12 cellular contexts compared by ENCODE assay signal in genomic region chr3:160482796-160483195, GRCh38. TPM values are rescaled to one million over a fixed set of nuclear protein-coding genes. Genes with fewer than 3 reads are reported as not detected.
A peak's percentile ranks its signal among the peaks of the same experiment; 100 is the strongest.
DNase-seq lines count a peak whose midpoint lies in the region; TF ChIP-seq lines count a peak whose summit lies in the region.
"Had no signal": no experiment of that assay in that cellular context is flagged by ENCODE, and none has a peak within 500 bp of the region (broad histone marks: within the 10 kb centered on the region; RNA-seq: fewer than 3 reads in every experiment).

No MANE protein-coding gene starts in this region.

- peaks cover 5% of the 10 kb centered on the region for H3K4me1 Mint-ChIP-seq in nephron
- H3K4me1 Mint-ChIP-seq in activated CD4-positive, alpha-beta T cell treated with anti-CD3 and anti-CD28 coated beads, Interleukin-2, amount 10 ng/mL, durations not matched to agents 7 days and 5 days, result peaks cover 9% of the 10 kb centered on the region

- TF ChIP-seq CTCF in dorsolateral prefrontal cortex (IDR thresholded peaks at IDR 0.05 in 54 of 56, conservative IDR thresholded peaks at IDR 0.05 in 2 of 56; ENCODE audit: low read depth in 1 of 56, partially characterized antibody in 56 of 56) (no peak), nephron (IDR thresholded peaks at IDR 0.05; ENCODE audit: unreplicated experiment in 3 of 3) (no peak), breast epithelium (IDR thresholded peaks at IDR 0.05) (no peak)

- H3K4me3 ChIP-seq in dorsolateral prefrontal cortex, result peak overlapping the region in 16 of 59 donors; percentile 46 to 68 (median 57)
- no peak overlapping the region for H3K4me3 ChIP-seq in breast epithelium
- H3K4me3 ChIP-seq: BLaER1 treated with 17β-estradiol and CSF1 and Interleukin-3, amounts not matched to agents 10 nM and 100 nM had no signal

- no peaks in the 10 kb centered on the region for H3K27me3 ChIP-seq in dorsolateral prefrontal cortex
- H3K27me3 ChIP-seq in breast epithelium, result no peaks in the 10 kb centered on the region
- H3K27me3 ChIP-seq: BLaER1 treated with 17β-estradiol and CSF1 and Interleukin-3, amounts not matched to agents 10 nM and 100 nM had no signal

- POLR2A ChIA-PET in activated CD4-positive, alpha-beta T cell treated with anti-CD3 and anti-CD28 coated beads, Interleukin-2, amount 10 ng/mL, durations not matched to agents 7 days and 5 days (lab: Charles Lee), result no interaction called here

- H3K27ac ChIP-seq in dorsolateral prefrontal cortex, result peak overlapping the region in 35 of 59 donors; percentile 3 to 86 (median 66)
- no peak overlapping the region for H3K27ac ChIP-seq in breast epithelium
- H3K27ac ChIP-seq: BLaER1 treated with 17β-estradiol and CSF1 and Interleukin-3, amounts not matched to agents 10 nM and 100 nM had no signal

- H3K36me3 ChIP-seq in breast epithelium, result no peaks in the 10 kb centered on the region
- H3K36me3 ChIP-seq: BLaER1 treated with 17β-estradiol and CSF1 and Interleukin-3, amounts not matched to agents 10 nM and 100 nM had no signal

- H3K4me3 Mint-ChIP-seq in nephron, result no peak overlapping the region
- no peak overlapping the region for H3K4me3 Mint-ChIP-seq in activated CD4-positive, alpha-beta T cell treated with anti-CD3 and anti-CD28 coated beads, Interleukin-2, amount 10 ng/mL, durations not matched to agents 7 days and 5 days
- H3K4me3 Mint-ChIP-seq: B cell; CD8-positive, alpha-beta T cell; H9 had no signal

- H3K9me3 ChIP-seq in breast epithelium, result no peaks in the 10 kb centered on the region
- H3K9me3 ChIP-seq: BLaER1 treated with 17β-estradiol and CSF1 and Interleukin-3, amounts not matched to agents 10 nM and 100 nM had no signal

- DNase-seq in NCI-H2171 (lab: John Stamatoyannopoulos, UW) (peak; percentile 19), NCI-H524 (lab: John Stamatoyannopoulos, UW) (peak; percentile 19 to 73), dorsolateral prefrontal cortex (no peak), breast epithelium (ENCODE audit: low spot score in 2 of 2) (no peak), germinal center (ENCODE audit: low spot score) (no peak)
- no peak for DNase-seq in activated CD4-positive, alpha-beta T cell treated with anti-CD3 and anti-CD28 coated beads, Interleukin-2, amount 10 ng/mL, durations not matched to agents 7 days and 5 days
- DNase-seq: Calu3; CD8-positive, alpha-beta T cell; H9 had no signal

- no peaks in the 10 kb centered on the region for H3K36me3 Mint-ChIP-seq in nephron (ENCODE audit: low read depth)
- H3K36me3 Mint-ChIP-seq in activated CD4-positive, alpha-beta T cell treated with anti-CD3 and anti-CD28 coated beads, Interleukin-2, amount 10 ng/mL, durations not matched to agents 7 days and 5 days (ENCODE audit: low read depth), result no peaks in the 10 kb centered on the region
- H3K36me3 Mint-ChIP-seq: CD8-positive, alpha-beta T cell had no signal

- H3K27ac Mint-ChIP-seq in nephron, result peak overlapping the region in 2 of 3 experiments; percentile 2 to 9
- H3K27ac Mint-ChIP-seq in activated CD4-positive, alpha-beta T cell treated with anti-CD3 and anti-CD28 coated beads, Interleukin-2, amount 10 ng/mL, durations not matched to agents 7 days and 5 days, result no peak overlapping the region
- H3K27ac Mint-ChIP-seq: B cell; CD8-positive, alpha-beta T cell had no signal

- H3K4me1 ChIP-seq in breast epithelium, result no peaks in the 10 kb centered on the region

- CTCF ChIA-PET in activated CD4-positive, alpha-beta T cell treated with anti-CD3 and anti-CD28 coated beads, Interleukin-2, amount 10 ng/mL, durations not matched to agents 7 days and 5 days (lab: Charles Lee), result interaction anchor here (0.6 kb wide), 1 partner anchor 28 kb away, joined by 3 read pairs; no protein-coding TSS in a partner anchor

- intact Hi-C loops in dorsolateral prefrontal cortex (cut with DNase I) (loop anchor here (10.0 kb wide), 2 partner anchors 68 to 1218 kb away; no protein-coding TSS in a partner anchor), breast epithelium (cut with DNase I; ENCODE audit: low total_unique reads) (no loop called here)

- no peaks in the 10 kb centered on the region for H3K9me3 Mint-ChIP-seq in nephron
- H3K9me3 Mint-ChIP-seq in activated CD4-positive, alpha-beta T cell treated with anti-CD3 and anti-CD28 coated beads, Interleukin-2, amount 10 ng/mL, durations not matched to agents 7 days and 5 days, result no peaks in the 10 kb centered on the region
- H3K9me3 Mint-ChIP-seq: CD8-positive, alpha-beta T cell; H9 had no signal

- H3K27me3 Mint-ChIP-seq in nephron (ENCODE audit: low read depth), result no peaks in the 10 kb centered on the region
- peaks cover 4% of the 10 kb centered on the region for H3K27me3 Mint-ChIP-seq in activated CD4-positive, alpha-beta T cell treated with anti-CD3 and anti-CD28 coated beads, Interleukin-2, amount 10 ng/mL, durations not matched to agents 7 days and 5 days

- no peak for TF ChIP-seq POLR2A in breast epithelium (IDR thresholded peaks at IDR 0.05)

RNA-seq across cellular contexts. Expression of gene TRIM59, which starts 33.2 kb away (rescaled TPM):
- total RNA-seq in dorsolateral prefrontal cortex (10 to 100 TPM in 102 of 120 experiments, 1 to 10 TPM in 18; 3.4 to 93.5 (median 23.5) TPM), breast epithelium (1 to 10 TPM in 2 of 3 donors, under 1 TPM in 1; 0.64 to 5.0 (median 3.9) TPM)
- total RNA-seq in activated CD4-positive, alpha-beta T cell treated with anti-CD3 and anti-CD28 coated beads, Interleukin-2, amount 10 ng/mL, durations not matched to agents 7 days and 5 days, result 10 to 100 TPM; 58.2 to 79.8 TPM

Comparison
In these comparisons a context has a peak if more than half of its experiments do, and no peak if none do; other contexts are left out.
1. DNase-seq: peak in NCI-H2171 (single experiment) and NCI-H524 (2 of 2); none in dorsolateral prefrontal cortex (0 of 10), activated CD4-positive, alpha-beta T cell treated with anti-CD3 and anti-CD28 coated beads, Interleukin-2, amount 10 ng/mL, durations not matched to agents 7 days and 5 days (single experiment), breast epithelium (0 of 2) and germinal center (single experiment).
2. H3K27ac ChIP-seq: peak in dorsolateral prefrontal cortex (35 of 59); none in breast epithelium (0 of 2).